ENCODE assay signal across 8 cellular contexts in the genomic region with DNA sequence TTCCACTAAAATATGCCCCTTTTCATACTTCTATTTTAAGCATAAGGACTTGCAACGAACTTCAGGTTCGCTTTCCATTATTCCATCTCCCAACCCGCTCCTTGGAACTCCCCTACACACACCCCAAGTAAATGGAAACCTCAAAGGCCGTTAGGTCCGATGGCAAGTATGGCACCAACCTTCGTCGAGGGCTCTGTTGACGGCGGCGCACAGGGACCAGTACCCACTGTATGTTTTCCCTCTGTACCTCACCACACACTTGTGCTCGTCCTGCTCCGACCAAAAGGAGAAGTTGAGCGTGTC. TPM values are rescaled to one million over a fixed set of nuclear protein-coding genes. Genes with fewer than 3 reads are reported as not detected.
DNase-seq lines count a peak whose midpoint lies in the region; ATAC-seq and TF ChIP-seq lines count a peak whose summit lies in the region.

No MANE protein-coding gene starts in this region.

- peak overlapping the region; percentile 96 to 98 for H3K27ac Mint-ChIP-seq in T-cell

- no peaks in the 10 kb centered on the region for H3K27me3 Mint-ChIP-seq in T-cell

- CTCF ChIA-PET in AG04449 (lab: Yijun Ruan, JAX) (interaction anchor here (1.1 kb wide), 1 partner anchor 9 kb away, joined by 4 read pairs; no protein-coding TSS in a partner anchor), T-cell (lab: Charles Lee) (no interaction called here)

- POLR2A ChIA-PET in AG04449 (lab: Yijun Ruan, JAX) (no interaction called here), T-cell (lab: Charles Lee) (no interaction called here)

- intact Hi-C loops in sciatic nerve (cut with DNase I): no loop called here

- peaks cover 8% of the 10 kb centered on the region for H3K4me1 ChIP-seq in rectal smooth muscle tissue (ENCODE audit: control insufficient read depth, insufficient read depth, low read length)

- peak overlapping the region; percentile 91 for H3K9ac ChIP-seq in rectal smooth muscle tissue (ENCODE audit: low read length)

- peaks cover 18 to 28% (median 20%) of the 10 kb centered on the region in 3 donors for H3K4me1 Mint-ChIP-seq in T-cell

- peak overlapping the region; percentile 85 for H3K27ac ChIP-seq in rectal smooth muscle tissue (ENCODE audit: low read depth, low read length)

- no peaks in the 10 kb centered on the region for H3K27me3 ChIP-seq in rectal smooth muscle tissue (ENCODE audit: control insufficient read depth, insufficient read depth, low read length)

- no peaks in the 10 kb centered on the region for H3K36me3 Mint-ChIP-seq in T-cell

- DNase-seq in AG04449 (ENCODE audit: low read depth, low spot score) (no peak), T-cell (peak in 13 of 34 experiments; percentile 5 to 42 (median 16)), fibroblast of pulmonary artery (ENCODE audit: low read depth) (no peak), sciatic nerve (ENCODE audit: low spot score) (no peak), kidney glomerular epithelial cell (lab: John Stamatoyannopoulos, UW) (no peak)

- H3K4me3 ChIP-seq in AG04449 (ENCODE audit: low read depth, low read length) (peak overlapping the region; percentile 60), fibroblast of pulmonary artery (replicated peaks; ENCODE audit: low read depth, low read length) (peak overlapping the region; percentile 60), rectal smooth muscle tissue (ENCODE audit: low read length) (peak overlapping the region; percentile 88)

- H3K9me3 Mint-ChIP-seq in T-cell: no peaks in the 10 kb centered on the region

- TF ChIP-seq CTCF in AG04449 (IDR thresholded peaks at IDR 0.05; ENCODE audit: insufficient read depth, low read length, missing control alignments) (no peak), fibroblast of pulmonary artery (IDR thresholded peaks at IDR 0.05; ENCODE audit: low read length, missing control alignments) (no peak)

- H3K4me3 Mint-ChIP-seq in T-cell: peak overlapping the region; percentile 96 to 99 (median 97)

- H3K36me3 ChIP-seq in rectal smooth muscle tissue (ENCODE audit: control insufficient read depth, insufficient read depth, low read length): peaks cover 2% of the 10 kb centered on the region

- ATAC-seq in GM21786 (IDR thresholded peaks at IDR 0.05; ENCODE audit: unreplicated experiment): peak; percentile 38
- peak; percentile 41 to 52 (median 50) for ATAC-seq in T-cell (replicated peaks in 1 of 4)
- no peak for ATAC-seq in GM18511 (IDR thresholded peaks at IDR 0.05; ENCODE audit: unreplicated experiment)
- ATAC-seq in sciatic nerve: no peak

RNA-seq across cellular contexts. Expression of a gene that starts 24.1 kb away (rescaled TPM):
- total RNA-seq in T-cell (100 to 1,000 TPM; 459 to 671 (median 508) TPM), sciatic nerve (425 TPM)

RNA-seq across cellular contexts. Expression of a gene that starts 24.7 kb away (rescaled TPM):
- 1 to 10 TPM; 2.3 to 6.9 (median 5.3) TPM for total RNA-seq in T-cell
- total RNA-seq in sciatic nerve: 5.3 TPM

RNA-seq across cellular contexts. Expression of a gene that starts 34.7 kb away (rescaled TPM):
- total RNA-seq in T-cell (1 to 10 TPM; 3.3 to 5.6 (median 4.5) TPM), sciatic nerve (10.7 TPM)

Comparison
In these comparisons a context has a peak if more than half of its experiments do, and no peak if none do; other contexts are left out.
1. ATAC-seq: peak in GM21786 (single experiment) and T-cell (4 of 4); none in GM18511 (single experiment) and sciatic nerve (single experiment).
2. Peak in every context shown above with its lines, with median percentiles within 50 percentile points of each other: H3K4me3 ChIP-seq.